ENCODE assay signal across 8 cellular contexts in the genomic region with DNA sequence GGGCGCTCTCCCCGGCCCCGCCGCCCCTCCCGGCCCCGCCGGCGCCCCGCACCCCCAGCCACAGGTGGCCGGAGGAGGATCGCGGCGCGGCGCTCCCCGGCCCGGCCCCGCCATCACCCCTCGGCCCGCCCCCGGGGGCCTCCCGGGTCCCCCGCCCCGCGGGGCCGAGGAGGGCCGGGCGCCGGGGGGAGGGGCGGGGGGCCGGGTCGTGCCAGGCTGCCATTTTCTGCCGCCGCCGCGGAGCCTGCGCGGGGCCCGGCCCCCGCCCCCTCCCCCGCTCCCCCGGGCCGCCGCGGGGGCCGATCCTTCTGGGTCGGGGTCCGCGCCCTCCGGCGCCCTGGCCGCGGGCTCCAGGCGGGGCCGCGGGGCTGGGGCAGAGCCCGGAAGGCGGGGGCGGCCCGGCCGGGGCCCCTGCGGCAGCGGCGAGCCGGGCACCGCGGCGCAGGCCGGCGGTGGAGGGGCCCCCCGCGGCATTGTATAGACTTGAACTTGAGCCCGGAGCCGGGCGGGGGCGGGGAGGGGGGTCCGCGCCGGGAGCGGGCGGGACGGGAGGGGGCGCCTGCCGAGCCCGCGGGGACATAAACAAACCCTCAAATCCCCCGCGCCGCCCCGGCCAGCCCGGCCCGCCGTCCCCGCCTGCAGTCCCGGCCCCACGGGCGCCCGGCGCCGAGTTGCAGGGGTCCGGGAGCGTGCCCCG. TPM values are rescaled to one million over a fixed set of nuclear protein-coding genes. Genes with fewer than 3 reads are reported as not detected.
DNase-seq lines count a peak whose midpoint lies in the region; ATAC-seq and TF ChIP-seq lines count a peak whose summit lies in the region.

No MANE protein-coding gene starts in this region.

- H3K27me3 ChIP-seq in heart left ventricle: no peaks in the 10 kb centered on the region
- no peaks in the 10 kb centered on the region for H3K27me3 ChIP-seq in rectal smooth muscle tissue (ENCODE audit: control insufficient read depth, insufficient read depth, low read length)

- H3K36me3 Mint-ChIP-seq in activated T-helper 2 cell treated with anti-CD3 and anti-CD28 coated beads, Interferon-gamma antibody, Interleukin-2, Interleukin-4, amounts not matched to agents 10 μg/mL and 5 μg/mL and 100 μg/mL, durations not matched to agents 14 hours and 24 hours and 36 hours (ENCODE audit: low read depth): peaks cover 21% of the 10 kb centered on the region

- H3K4me3 ChIP-seq in heart left ventricle (peak overlapping the region; percentile 37 to 99 (median 72)), epithelial cell of proximal tubule (ENCODE audit: low read depth, low read length) (peak overlapping the region; percentile 64), rectal smooth muscle tissue (ENCODE audit: low read length) (peak overlapping the region; percentile 36)

- H3K4me1 ChIP-seq in heart left ventricle (peaks cover 3 to 51% (median 43%) of the 10 kb centered on the region in 12 donors), rectal smooth muscle tissue (ENCODE audit: control insufficient read depth, insufficient read depth, low read length) (peaks cover 16% of the 10 kb centered on the region)

- TF ChIP-seq CTCF in heart left ventricle (IDR thresholded peaks at IDR 0.05): no peak
- TF ChIP-seq CTCF in RWPE1 (conservative IDR thresholded peaks at IDR 0.05; ENCODE audit: low read depth): no peak
- TF ChIP-seq CTCF in epithelial cell of proximal tubule (conservative IDR thresholded peaks at IDR 0.05; ENCODE audit: low read depth, low read length): no peak

- H3K27ac ChIP-seq in heart left ventricle (peak overlapping the region in 11 of 12 donors; percentile 53 to 95 (median 86)), RWPE1 (peak overlapping the region; percentile 70), rectal smooth muscle tissue (ENCODE audit: low read depth, low read length) (no peak overlapping the region)

- H3K9me3 ChIP-seq in heart left ventricle: no peaks in the 10 kb centered on the region

- H3K27me3 Mint-ChIP-seq in activated T-helper 2 cell treated with anti-CD3 and anti-CD28 coated beads, Interferon-gamma antibody, Interleukin-2, Interleukin-4, amounts not matched to agents 10 μg/mL and 5 μg/mL and 100 μg/mL, durations not matched to agents 14 hours and 24 hours and 36 hours (ENCODE audit: low read depth): no peaks in the 10 kb centered on the region

- no peak overlapping the region for H3K27ac Mint-ChIP-seq in activated T-helper 2 cell treated with anti-CD3 and anti-CD28 coated beads, Interferon-gamma antibody, Interleukin-2, Interleukin-4, amounts not matched to agents 10 μg/mL and 5 μg/mL and 100 μg/mL, durations not matched to agents 14 hours and 24 hours and 36 hours

- intact Hi-C loops in heart left ventricle (cut with DNase I) (loop anchor here in 4 of 10 donors (2.0 to 10.0 kb wide), 5 partner anchors 34 to 184 kb away; no protein-coding TSS in a partner anchor), Right ventricle myocardium inferior (cut with DNase I) (loop anchor here (5.0 kb wide), 4 partner anchors 34 to 89 kb away; no protein-coding TSS in a partner anchor)
- intact Hi-C loops in activated T-helper 2 cell treated with anti-CD3 and anti-CD28 coated beads, Interferon-gamma antibody, Interleukin-2, Interleukin-4, amounts not matched to agents 10 μg/mL and 5 μg/mL and 100 μg/mL, durations not matched to agents 14 hours and 24 hours and 36 hours (cut with micrococcal nuclease): no loop called here

- DNase-seq in heart left ventricle: peak in 3 of 5 donors; percentile 49 to 60 (median 55)
- DNase-seq in Right ventricle myocardium inferior (ENCODE audit: missing footprints): no peak
- DNase-seq in RWPE1 (ENCODE audit: low spot score): no peak
- DNase-seq in epithelial cell of proximal tubule (ENCODE audit: low read depth): no peak
- no peak for DNase-seq in activated T-helper 2 cell treated with anti-CD3 and anti-CD28 coated beads, Interferon-gamma antibody, Interleukin-2, Interleukin-4, amounts not matched to agents 10 μg/mL and 5 μg/mL and 100 μg/mL, durations not matched to agents 14 hours and 24 hours and 36 hours (ENCODE audit: low spot score)
- no peak for DNase-seq in GF-D8 (lab: John Stamatoyannopoulos, UW)

- CTCF ChIA-PET in RWPE1 (lab: Yijun Ruan, JAX): no interaction called here

- H3K36me3 ChIP-seq in heart left ventricle: peaks cover 0 to 5% (median 0%) of the 10 kb centered on the region in 9 donors
- no peaks in the 10 kb centered on the region for H3K36me3 ChIP-seq in rectal smooth muscle tissue (ENCODE audit: control insufficient read depth, insufficient read depth, low read length)

- no peak overlapping the region for H3K4me3 Mint-ChIP-seq in activated T-helper 2 cell treated with anti-CD3 and anti-CD28 coated beads, Interferon-gamma antibody, Interleukin-2, Interleukin-4, amounts not matched to agents 10 μg/mL and 5 μg/mL and 100 μg/mL, durations not matched to agents 14 hours and 24 hours and 36 hours (ENCODE audit: low read depth)

- peaks cover 32% of the 10 kb centered on the region for H3K4me1 Mint-ChIP-seq in activated T-helper 2 cell treated with anti-CD3 and anti-CD28 coated beads, Interferon-gamma antibody, Interleukin-2, Interleukin-4, amounts not matched to agents 10 μg/mL and 5 μg/mL and 100 μg/mL, durations not matched to agents 14 hours and 24 hours and 36 hours (ENCODE audit: low read depth)

- H3K9ac ChIP-seq in rectal smooth muscle tissue (ENCODE audit: low read length): no peak overlapping the region

- WGBS in heart left ventricle, 4 donors: 0 to 1% (median 0%) methylated on average over 10 to 102 of the region's 103 CpGs

- POLR2A ChIA-PET in RWPE1 (lab: Yijun Ruan, JAX; ENCODE audit: low non-redundant PET): no interaction called here

- no peak for ATAC-seq in heart left ventricle
- no peak for ATAC-seq in Right ventricle myocardium inferior
- ATAC-seq in HG02610 (IDR thresholded peaks at IDR 0.05; ENCODE audit: unreplicated experiment): peak; percentile 25

- no peak for TF ChIP-seq POLR2A in heart left ventricle (IDR thresholded peaks at IDR 0.05)

- H3K9me3 Mint-ChIP-seq in activated T-helper 2 cell treated with anti-CD3 and anti-CD28 coated beads, Interferon-gamma antibody, Interleukin-2, Interleukin-4, amounts not matched to agents 10 μg/mL and 5 μg/mL and 100 μg/mL, durations not matched to agents 14 hours and 24 hours and 36 hours: no peaks in the 10 kb centered on the region

RNA-seq across cellular contexts. Expression of a gene that starts 0.5 kb away (rescaled TPM):
- total RNA-seq in heart left ventricle (10 to 100 TPM in 8 of 9 donors, 1 to 10 TPM in 1; 3.5 to 26.0 (median 18.6) TPM), Right ventricle myocardium inferior (18.6 TPM), epithelial cell of proximal tubule (15.4 and 20.5 TPM in 2 replicates)
- polyA plus RNA-seq in heart left ventricle: 1 to 10 TPM; 9.1 to 9.2 TPM
- 86.8 and 91.3 TPM in 2 replicates for total RNA-seq in activated T-helper 2 cell treated with anti-CD3 and anti-CD28 coated beads, Interferon-gamma antibody, Interleukin-2, Interleukin-4, amounts not matched to agents 10 μg/mL and 5 μg/mL and 100 μg/mL, durations not matched to agents 14 hours and 24 hours and 36 hours

Comparison
In these comparisons a context has a peak if more than half of its experiments do, and no peak if none do; other contexts are left out.
1. DNase-seq: peak in heart left ventricle (3 of 5); none in Right ventricle myocardium inferior (single experiment), RWPE1 (single experiment), epithelial cell of proximal tubule (single experiment), activated T-helper 2 cell treated with anti-CD3 and anti-CD28 coated beads, Interferon-gamma antibody, Interleukin-2, Interleukin-4, amounts not matched to agents 10 μg/mL and 5 μg/mL and 100 μg/mL, durations not matched to agents 14 hours and 24 hours and 36 hours (single experiment) and GF-D8 (single experiment).
2. Peak in every context shown above with its lines, with median percentiles within 50 percentile points of each other: H3K4me3 ChIP-seq.